ENCODE assay signal across 23 cellular contexts in the genomic region with DNA sequence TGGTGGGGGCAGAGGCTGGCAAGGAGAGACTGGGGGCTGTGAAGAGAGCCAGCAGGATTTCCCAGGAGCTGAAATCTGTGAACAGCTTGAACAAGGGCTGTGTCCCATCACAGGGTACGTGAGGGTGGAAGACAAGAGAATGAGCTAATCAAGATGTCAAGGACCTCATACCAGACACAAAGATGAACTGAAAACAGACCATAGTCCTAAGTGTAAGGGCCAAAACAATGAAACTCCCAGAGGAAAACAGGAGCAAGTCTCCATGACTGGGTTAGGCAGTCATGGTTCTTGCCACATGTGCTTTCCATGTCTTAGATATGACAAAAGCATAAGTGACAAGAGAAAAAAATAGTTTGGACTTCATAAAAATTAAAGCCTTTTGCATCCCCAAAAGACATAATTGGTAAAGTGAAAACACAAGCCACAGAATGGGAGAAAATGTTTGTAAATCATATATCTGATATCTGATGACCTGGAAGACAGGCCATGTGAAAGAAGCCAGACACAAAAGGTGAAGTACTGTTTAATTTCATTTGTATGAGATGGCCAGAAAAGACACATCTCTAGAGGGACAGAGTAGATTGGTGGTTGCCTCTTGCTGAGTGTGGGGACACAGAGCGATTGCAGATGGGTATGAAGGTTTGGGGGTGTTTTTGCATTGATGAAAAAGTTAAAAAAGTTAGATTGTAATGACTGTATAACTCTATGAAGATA.
"Had no signal": no experiment of that assay in that cellular context is flagged by ENCODE, and none has a peak within 500 bp of the region (broad histone marks: within the 10 kb centered on the region; RNA-seq: fewer than 3 reads in every experiment).

No MANE protein-coding gene starts in this region.

- H3K36me3 ChIP-seq: ovary, right lobe of liver, sigmoid colon, stomach, thoracic aorta, thyroid gland, tibial nerve, upper lobe of right lung, uterus had no signal

- H3K4me1 ChIP-seq: neural progenitor cell, parathyroid adenoma, right lobe of liver, sigmoid colon, stomach, tibial nerve, upper lobe of right lung, uterus had no signal

- H3K27me3 ChIP-seq: neural progenitor cell, ovary, right lobe of liver, sigmoid colon, stomach, thyroid gland, tibial nerve, upper lobe of right lung, uterus had no signal

- H3K9ac ChIP-seq: neural progenitor cell, parathyroid adenoma had no signal

- ATAC-seq: naive thymus-derived CD8-positive, alpha-beta T cell; right cardiac atrium; right lobe of liver; stimulated activated effector memory CD8-positive, alpha-beta T cell treated with anti-CD3 and anti-CD28 coated beads, Interleukin-12 subunit alpha, Interleukin-12 subunit beta, amount 100 ng/mL, for 72 hours; stimulated activated naive B cell treated with anti-CD40 and anti-IgM and Interleukin-4, amounts not matched to agents 10 μg/mL and 1 μg/mL and 100 μg/mL, for 72 hours; upper lobe of right lung had no signal

- H3K79me2 ChIP-seq: parathyroid adenoma had no signal

- H2AFZ ChIP-seq: neural progenitor cell, parathyroid adenoma had no signal

- H3K4me3 ChIP-seq: neural progenitor cell, ovary, psoas muscle, right lobe of liver, sigmoid colon, stomach, thoracic aorta, thyroid gland, tibial nerve, upper lobe of right lung, uterus had no signal

- H3K4me2 ChIP-seq: neural progenitor cell had no signal

- H3K9me3 ChIP-seq: ovary, psoas muscle, right lobe of liver, sigmoid colon, stomach, thoracic aorta, thyroid gland, upper lobe of right lung, uterus had no signal

- H3K27ac ChIP-seq: neural progenitor cell, ovary, parathyroid adenoma, right lobe of liver, sigmoid colon, stomach, thoracic aorta, thyroid gland, tibial nerve, upper lobe of right lung, uterus had no signal

- DNase-seq: naive thymus-derived CD8-positive, alpha-beta T cell; occipital lobe; ovary; psoas muscle; right cardiac atrium; right lobe of liver; sigmoid colon; small intestine; stimulated activated CD4-positive, alpha-beta T cell treated with anti-CD3 and anti-CD28 coated beads, Interleukin-15, amount 100 ng/mL, for 24 hours; stimulated activated CD4-positive, alpha-beta T cell treated with anti-CD3 and anti-CD28 coated beads, Interleukin-2, amount 100 ng/mL, for 24 hours; stimulated activated CD4-positive, alpha-beta T cell treated with anti-CD3 and anti-CD28 coated beads, Interleukin-2, amount 100 ng/mL, for 48 hours; stimulated activated CD4-positive, alpha-beta T cell treated with anti-CD3 and anti-CD28 coated beads, Interleukin-4, amount 100 ng/mL, for 24 hours; stimulated activated naive B cell treated with anti-CD40 and anti-IgM and Interleukin-4, amounts not matched to agents 10 μg/mL and 1 μg/mL and 100 μg/mL, for 72 hours; stimulated activated naive CD4-positive, alpha-beta T cell treated with Interleukin-2 at 50 U/mL for 16 hours; stomach; thyroid gland; upper lobe of right lung; uterus had no signal
